ENCODE assay signal across 1 cellular context in genomic region chr19:41919948-41920712, GRCh38.
TF ChIP-seq lines count a peak whose summit lies in the region.

No MANE protein-coding gene starts in this region.

TF ChIP-seq in HepG2, 621 proteins besides CTCF, POLR2A, EP300 and RAD21:
- TF ChIP-seq SKI (IDR thresholded peaks at IDR 0.05; ENCODE audit: partially characterized antibody) (peak; percentile 23), CREB1 (IDR thresholded peaks at IDR 0.05) (peak; percentile 80; the same call in 1 of the 2 replicates), CREB1 (CRISPR knock-in tag; IDR thresholded peaks at IDR 0.05) (no peak), ZFYVE20 (CRISPR knock-in tag; IDR thresholded peaks at IDR 0.05; ENCODE audit: borderline replicate concordance, low read depth) (no peak)
